In the genomic region with DNA sequence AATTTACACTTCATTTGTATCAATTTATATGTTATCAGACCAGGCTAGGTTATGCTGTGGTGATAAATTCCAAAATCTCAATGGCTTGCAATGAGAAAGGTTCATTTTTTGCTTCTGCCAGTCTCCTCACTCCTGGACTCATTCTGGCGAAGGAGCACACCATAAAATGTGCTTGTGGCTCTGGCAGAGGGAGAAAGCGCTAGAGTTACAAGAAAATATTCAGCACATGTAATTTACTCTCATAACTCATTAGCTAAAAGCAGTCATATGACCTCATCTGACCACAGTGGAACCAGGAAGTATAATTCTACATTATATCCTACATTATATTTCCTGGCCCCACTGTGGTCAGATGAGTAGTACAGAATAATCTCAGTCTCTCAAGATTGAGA, we compare ENCODE assay signal across 12 cellular contexts.
A peak's percentile ranks its signal among the peaks of the same experiment; 100 is the strongest.
DNase-seq lines count a peak whose midpoint lies in the region; ATAC-seq and TF ChIP-seq lines count a peak whose summit lies in the region.
"Had no signal": no experiment of that assay in that cellular context is flagged by ENCODE, and none has a peak within 500 bp of the region (broad histone marks: within the 10 kb centered on the region; RNA-seq: fewer than 3 reads in every experiment).

No MANE protein-coding gene starts in this region.

- intact Hi-C loops in left colon (cut with DNase I, micrococcal nuclease): loop anchor here in 1 of 2 donors (10.0 kb wide), 1 partner anchor 161 kb away; no protein-coding TSS in a partner anchor

- no peaks in the 10 kb centered on the region for H3K36me3 ChIP-seq in ACC112 (ENCODE audit: insufficient read depth, low read length)
- H3K36me3 ChIP-seq: lower lobe of right lung had no signal

- H3K4me1 ChIP-seq in ACC112 (ENCODE audit: control insufficient read depth, insufficient read depth, low read length, unreplicated experiment): peaks cover 20% of the 10 kb centered on the region

- DNase-seq in LHCN-M2 (ENCODE audit: low read depth) (peak; percentile 74), astrocyte of the hippocampus (ENCODE audit: low read depth, low spot score) (peak; percentile 56), left colon (no peak), NCI-H1092 treated with DMSO at 0.1 percent for 48 hours (lab: John Stamatoyannopoulos, UW) (no peak), glutamatergic neuron (no peak), NCI-H524 (lab: John Stamatoyannopoulos, UW) (no peak), NCI-H187 treated with DMSO at 0.1 percent for 48 hours (lab: John Stamatoyannopoulos, UW) (no peak)
- DNase-seq: activated T-cell treated with anti-CD3 and anti-CD28 coated beads for 4 hours, lower lobe of right lung, T-helper 2 cell had no signal

- ATAC-seq in left colon: peak; percentile 92

- H3K27me3 Mint-ChIP-seq in glutamatergic neuron (ENCODE audit: unreplicated experiment): no peaks in the 10 kb centered on the region
- H3K27me3 Mint-ChIP-seq: B cell had no signal

- peak overlapping the region; percentile 93 for H3K27ac ChIP-seq in ACC112 (ENCODE audit: low read depth, low read length)
- H3K27ac ChIP-seq: lower lobe of right lung had no signal

- H2AFZ ChIP-seq in ACC112 (ENCODE audit: low read length, unreplicated experiment): peak overlapping the region; percentile 84

- no peak for TF ChIP-seq CTCF in glutamatergic neuron (IDR thresholded peaks at IDR 0.05; ENCODE audit: partially characterized antibody, unreplicated experiment)

- H3K27ac Mint-ChIP-seq in glutamatergic neuron (ENCODE audit: unreplicated experiment): no peak overlapping the region
- H3K27ac Mint-ChIP-seq: B cell had no signal

- H3K4me3 ChIP-seq in ACC112 (ENCODE audit: low read depth, low read length): peak overlapping the region; percentile 47; the same call in 1 of the 2 replicates
- H3K4me3 ChIP-seq: lower lobe of right lung had no signal

- H3K9me3 Mint-ChIP-seq in glutamatergic neuron (ENCODE audit: unreplicated experiment): no peaks in the 10 kb centered on the region

- H3K4me3 Mint-ChIP-seq in glutamatergic neuron (ENCODE audit: unreplicated experiment): no peak overlapping the region
- H3K4me3 Mint-ChIP-seq: B cell had no signal

- no peaks in the 10 kb centered on the region for H3K36me3 Mint-ChIP-seq in glutamatergic neuron (ENCODE audit: unreplicated experiment)

- no peaks in the 10 kb centered on the region for H3K79me2 ChIP-seq in ACC112 (ENCODE audit: control insufficient read depth, insufficient read depth, low read length, unreplicated experiment)

- no peaks in the 10 kb centered on the region for H3K27me3 ChIP-seq in ACC112 (ENCODE audit: insufficient read depth, low read length)

- H3K4me1 Mint-ChIP-seq in glutamatergic neuron (ENCODE audit: low read depth, unreplicated experiment): no peaks in the 10 kb centered on the region
- H3K4me1 Mint-ChIP-seq: B cell had no signal

Comparison
In these comparisons a context has a peak if more than half of its experiments do, and no peak if none do; other contexts are left out.
1. DNase-seq: peak in LHCN-M2 (single experiment) and astrocyte of the hippocampus (single experiment); none in left colon (0 of 2), NCI-H1092 treated with DMSO at 0.1 percent for 48 hours (single experiment), glutamatergic neuron (single experiment), NCI-H524 (0 of 2) and NCI-H187 treated with DMSO at 0.1 percent for 48 hours (single experiment).